ENCODE assay signal across 8 cellular contexts in the genomic region with DNA sequence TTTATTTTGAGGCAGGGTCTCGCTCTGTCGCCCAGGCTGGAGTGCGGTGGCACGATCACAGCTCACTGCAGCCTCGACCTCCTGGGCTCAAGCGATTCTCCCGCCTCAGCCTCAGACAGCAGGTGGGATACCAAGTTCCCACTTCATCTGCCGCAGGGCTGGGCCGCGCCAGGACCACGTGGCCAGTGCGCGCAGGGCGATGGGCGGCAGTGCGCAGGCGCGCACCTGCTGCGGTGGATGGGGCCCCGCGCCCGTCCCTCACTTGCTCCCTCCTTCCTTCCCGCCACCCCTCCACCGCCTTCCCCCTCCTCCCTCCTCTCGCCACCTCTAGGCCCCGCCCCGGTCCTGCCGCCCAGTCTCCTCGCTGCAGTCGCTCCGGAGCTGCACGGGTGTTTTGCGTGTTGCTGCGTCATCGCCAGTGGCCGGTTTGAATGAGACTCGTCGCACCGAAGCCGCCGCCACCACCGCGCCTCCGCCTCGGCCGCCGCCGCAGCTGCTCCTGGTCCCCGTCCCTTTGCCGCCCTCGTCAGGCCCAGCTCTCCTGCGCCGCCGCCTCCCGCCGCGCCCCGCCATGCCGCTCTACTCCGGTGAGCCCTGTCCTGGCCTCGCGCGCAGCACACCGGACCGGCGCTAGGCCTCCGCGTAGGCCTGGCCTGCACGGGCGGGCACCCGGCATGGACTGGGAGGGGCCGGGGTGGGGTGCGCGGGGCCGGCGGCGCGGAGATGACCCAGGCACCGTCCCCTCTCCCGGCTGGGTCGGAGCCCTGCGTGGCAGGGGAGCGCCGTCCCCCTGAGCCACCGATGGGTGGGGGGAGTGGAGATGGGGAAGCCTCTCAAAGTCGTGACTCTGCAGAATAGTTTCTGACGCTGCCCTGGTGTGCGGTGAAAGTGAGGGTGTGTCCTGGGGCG. TPM values are rescaled to one million over a fixed set of nuclear protein-coding genes. Genes with fewer than 3 reads are reported as not detected.
DNase-seq lines count a peak whose midpoint lies in the region; ATAC-seq and TF ChIP-seq lines count a peak whose summit lies in the region.

USP14 (plus strand) TSS at position 430 of the 909 bp plus-strand sequence; CDS start at position 572, 142 bp downstream.

- ATAC-seq in GM21526 (IDR thresholded peaks at IDR 0.05; ENCODE audit: low FRiP score, unreplicated experiment): peak; percentile 89

- no peaks in the 10 kb centered on the region for H3K27me3 ChIP-seq in OCI-LY1 (ENCODE audit: insufficient read depth, low read length)

- H3K27ac ChIP-seq in OCI-LY1 (ENCODE audit: low read depth, low read length, poor library complexity, severe bottlenecking) (peak within 1 kb of the TSS; percentile 4), mesodermal cell (ENCODE audit: low read depth, low read length, severe bottlenecking) (peak within 1 kb of the TSS; percentile 90)

- 0 to 3% methylated on average over 44 to 59 of the region's 89 CpGs for WGBS in mesodermal cell (ENCODE audit: insufficient coverage in 2 of 2), 2 experiments

- TF ChIP-seq CTCF in OCI-LY1 (IDR thresholded peaks at IDR 0.05; ENCODE audit: low read length): no peak

- H3K9me2 ChIP-seq in OCI-LY1 (ENCODE audit: low read depth, low read length): no peaks in the 10 kb centered on the region

- H2AFZ ChIP-seq in OCI-LY1 (ENCODE audit: low read length): no peak within 1 kb of the TSS

- H3K79me2 ChIP-seq in OCI-LY1 (ENCODE audit: insufficient read depth, low read length): peaks cover 48% of the 10 kb centered on the region

- peak; percentile 99 for DNase-seq in DMS 273 (lab: John Stamatoyannopoulos, UW; ENCODE audit: unreplicated experiment)
- DNase-seq in HuH-7 (ENCODE audit: low spot score): peak; percentile 94
- peak; percentile 98 for DNase-seq in activated CD8-positive, alpha-beta memory T cell treated with anti-CD3 and anti-CD28 coated beads, Interleukin-2, amount 50 U/mL, for 4 hours
- peak; percentile 86 for DNase-seq in stimulated activated CD8-positive, alpha-beta memory T cell treated with anti-CD3 and anti-CD28 coated beads, Interleukin-15, amount 100 ng/mL, for 24 hours (ENCODE audit: low read depth)

- H4K20me1 ChIP-seq in OCI-LY1 (ENCODE audit: insufficient read depth, low read length): no peaks in the 10 kb centered on the region

- peak within 1 kb of the TSS; percentile 66 for H3K4me2 ChIP-seq in OCI-LY1 (ENCODE audit: low read length)

- peaks cover 18% of the 10 kb centered on the region for H3K4me1 ChIP-seq in OCI-LY1 (ENCODE audit: insufficient read depth, low read length, severe bottlenecking)
- H3K4me1 ChIP-seq in mesodermal cell (ENCODE audit: control insufficient read depth, insufficient read depth, low read length, poor library complexity, severe bottlenecking): peaks cover 5% of the 10 kb centered on the region

- peak within 1 kb of the TSS; percentile 88 for H3K9ac ChIP-seq in OCI-LY1 (ENCODE audit: low read length)

- H3K36me3 ChIP-seq in OCI-LY1 (ENCODE audit: insufficient read depth, low read length) (peaks cover 8% of the 10 kb centered on the region; the same call in 1 of the 2 replicates), mesodermal cell (ENCODE audit: control insufficient read depth, insufficient read depth, low read length) (peaks cover 18% of the 10 kb centered on the region)

- H3K4me3 ChIP-seq in OCI-LY1 (ENCODE audit: low read depth, low read length, poor library complexity, severe bottlenecking): peak within 1 kb of the TSS; percentile 73
- H3K4me3 ChIP-seq in mesodermal cell (ENCODE audit: extremely low read depth, insufficient read depth, low read length, poor library complexity, severe bottlenecking): peak within 1 kb of the TSS; percentile 85

- in situ Hi-C loops in endometrial microvascular endothelial cells (cut with HindIII; ENCODE audit: inconsistent ontology term, low pct_unique_long_range_greater_than_20kb, low sequenced_read_pairs): no loop called here

- H3F3A ChIP-seq in OCI-LY1 (ENCODE audit: insufficient read depth, low read length): no peaks in the 10 kb centered on the region

- H3K9me3 ChIP-seq in OCI-LY1 (ENCODE audit: low read length) (no peaks in the 10 kb centered on the region), mesodermal cell (ENCODE audit: control insufficient read depth, low read length) (no peaks in the 10 kb centered on the region)

RNA-seq across cellular contexts. Expression of gene USP14, which starts in this region (rescaled TPM):
- total RNA-seq in endometrial microvascular endothelial cells (ENCODE audit: inconsistent ontology term): 40.6 TPM
- 79.1 TPM for polyA plus RNA-seq in mesodermal cell (2013, experiment 1 of 2)
- polyA plus RNA-seq in mesodermal cell (2013, experiment 2 of 2): 85.8 TPM

Comparison
In these comparisons a context has a peak if more than half of its experiments do, and no peak if none do; other contexts are left out.
1. Peak in every context shown above with its lines: DNase-seq, ATAC-seq, H3K4me3 ChIP-seq and H3K27ac ChIP-seq.